Comparison of ENCODE assay signal across 1 cellular context in genomic region chr1:98387701-98388100, GRCh38.
TF ChIP-seq lines count a peak whose summit lies in the region.

No MANE protein-coding gene starts in this region.

TF ChIP-seq in IMR-90, 13 proteins besides CTCF, POLR2A, EP300 and RAD21:
- TF ChIP-seq MXI1 (IDR thresholded peaks at IDR 0.05; ENCODE audit: borderline replicate concordance, low read depth, low read length): no peak
- no peak for TF ChIP-seq CHD1 (IDR thresholded peaks at IDR 0.05; ENCODE audit: low read depth, low read length)
- no peak for TF ChIP-seq RCOR1 (IDR thresholded peaks at IDR 0.05; ENCODE audit: insufficient replicate concordance, low read length)
- no peak for TF ChIP-seq CEBPB (IDR thresholded peaks at IDR 0.05; ENCODE audit: low read depth, low read length)
- TF ChIP-seq MAZ (IDR thresholded peaks at IDR 0.05; ENCODE audit: borderline replicate concordance, low read depth, low read length): no peak
- no peak for TF ChIP-seq USF2 (IDR thresholded peaks at IDR 0.05; ENCODE audit: low read depth, low read length)
- TF ChIP-seq NFE2L2 (IDR thresholded peaks at IDR 0.05; ENCODE audit: low read depth, low read length): no peak
- TF ChIP-seq ELK1 (IDR thresholded peaks at IDR 0.05; ENCODE audit: borderline replicate concordance, low read depth, low read length): no peak
- no peak for TF ChIP-seq SMC3 (IDR thresholded peaks at IDR 0.05; ENCODE audit: low read depth, low read length)
- no peak for TF ChIP-seq MAFK (IDR thresholded peaks at IDR 0.05; ENCODE audit: low read depth, low read length)
